Comparison of ENCODE assay signal across 28 cellular contexts in the genomic region with DNA sequence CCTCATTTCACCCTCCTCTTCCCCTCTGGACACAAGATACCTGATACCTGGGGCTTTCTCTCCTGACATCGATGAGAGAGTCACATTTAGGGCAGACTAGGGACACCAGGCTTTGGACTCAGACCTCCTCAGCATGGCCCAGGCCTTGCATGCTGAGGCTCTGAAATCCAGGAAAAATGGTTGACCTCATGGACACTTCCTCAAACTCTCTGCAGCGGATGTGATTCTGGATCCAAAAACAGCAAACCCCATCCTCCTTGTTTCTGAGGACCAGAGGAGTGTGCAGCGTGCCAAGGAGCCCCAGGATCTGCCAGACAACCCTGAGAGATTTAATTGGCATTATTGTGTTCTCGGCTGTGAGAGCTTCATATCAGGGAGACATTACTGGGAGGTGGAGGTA.
"Had no signal": no experiment of that assay in that cellular context is flagged by ENCODE, and none has a peak within 500 bp of the region (broad histone marks: within the 10 kb centered on the region; RNA-seq: fewer than 3 reads in every experiment).

No MANE protein-coding gene starts in this region.

- DNase-seq: activated CD4-positive, alpha-beta T cell treated with anti-CD3 and anti-CD28 coated beads for 36 hours; activated CD4-positive, CD25-positive, alpha-beta regulatory T cell; activated CD8-positive, alpha-beta memory T cell treated with anti-CD3 and anti-CD28 coated beads, Interleukin-2, amount 10 ng/mL, durations not matched to agents 7 days and 5 days; activated CD8-positive, alpha-beta T cell treated with anti-CD3 and anti-CD28 coated beads, Interleukin-2, amount 10 ng/mL, durations not matched to agents 7 days and 5 days; activated naive CD4-positive, alpha-beta T cell; activated T-cell treated with anti-CD3 and anti-CD28 coated beads, Interleukin-2, amount 50 U/mL, for 48 hours; effector CD4-positive, alpha-beta T cell; esophagus squamous epithelium; foreskin melanocyte; kidney glomerular epithelial cell; left ventricle myocardium inferior; mucosa of descending colon; occipital lobe; right lobe of liver; stimulated activated CD4-positive, alpha-beta T cell treated with anti-CD3 and anti-CD28 coated beads, Interleukin-12 subunit alpha, Interleukin-12 subunit beta, amount 100 ng/mL, for 4 hours; stimulated activated CD4-positive, alpha-beta T cell treated with anti-CD3 and anti-CD28 coated beads, Interleukin-4, amount 100 ng/mL, for 1 hour; T-helper 1 cell; trophoblast cell; uterus had no signal

- H3K4me3 Mint-ChIP-seq: activated CD4-positive, alpha-beta T cell treated with anti-CD3 and anti-CD28 coated beads for 36 hours; activated CD8-positive, alpha-beta memory T cell treated with anti-CD3 and anti-CD28 coated beads, Interleukin-2, amount 10 ng/mL, durations not matched to agents 7 days and 5 days; activated CD8-positive, alpha-beta T cell treated with anti-CD3 and anti-CD28 coated beads, Interleukin-2, amount 10 ng/mL, durations not matched to agents 7 days and 5 days; central memory CD8-positive, alpha-beta T cell; dendritic cell treated with granulocyte-macrophage colony-stimulating factor and Interleukin-4, amounts not matched to agents 40 ng/mL and 50 ng/mL, for 4 days; neural progenitor cell; stimulated activated naive CD8-positive, alpha-beta T cell treated with anti-CD3 and anti-CD28 coated beads, Interleukin-15, Interleukin-2, amounts not matched to agents 100 ng/mL and 50 ng/mL, for 24 hours had no signal

- H3K4me1 ChIP-seq: breast epithelium, esophagus squamous epithelium, heart right ventricle, left ventricle myocardium inferior, right lobe of liver, uterus had no signal

- H3K36me3 ChIP-seq: breast epithelium, neural progenitor cell, uterus had no signal

- H3K27me3 Mint-ChIP-seq: activated CD4-positive, alpha-beta T cell treated with anti-CD3 and anti-CD28 coated beads for 36 hours; activated CD8-positive, alpha-beta memory T cell treated with anti-CD3 and anti-CD28 coated beads, Interleukin-2, amount 10 ng/mL, durations not matched to agents 7 days and 5 days; central memory CD8-positive, alpha-beta T cell; dendritic cell treated with granulocyte-macrophage colony-stimulating factor and Interleukin-4, amounts not matched to agents 40 ng/mL and 50 ng/mL, for 4 days; stimulated activated naive CD8-positive, alpha-beta T cell treated with anti-CD3 and anti-CD28 coated beads, Interleukin-15, Interleukin-2, amounts not matched to agents 100 ng/mL and 50 ng/mL, for 24 hours had no signal

- H3K27ac Mint-ChIP-seq: activated CD8-positive, alpha-beta memory T cell treated with anti-CD3 and anti-CD28 coated beads, Interleukin-2, amount 10 ng/mL, durations not matched to agents 7 days and 5 days; activated CD8-positive, alpha-beta T cell treated with anti-CD3 and anti-CD28 coated beads, Interleukin-2, amount 10 ng/mL, durations not matched to agents 7 days and 5 days; dendritic cell treated with granulocyte-macrophage colony-stimulating factor and Interleukin-4, amounts not matched to agents 40 ng/mL and 50 ng/mL, for 4 days; neural progenitor cell; stimulated activated naive CD8-positive, alpha-beta T cell treated with anti-CD3 and anti-CD28 coated beads, Interleukin-15, Interleukin-2, amounts not matched to agents 100 ng/mL and 50 ng/mL, for 24 hours had no signal

- H3K27me3 ChIP-seq: breast epithelium, esophagus squamous epithelium, heart right ventricle, neural progenitor cell, right lobe of liver, uterus had no signal

- H3K27ac ChIP-seq: breast epithelium, epithelial cell of prostate, esophagus squamous epithelium, heart right ventricle, left ventricle myocardium inferior, neural progenitor cell, right lobe of liver, skin epidermis, thoracic aorta, uterus had no signal

- H3K4me1 Mint-ChIP-seq: activated CD8-positive, alpha-beta memory T cell treated with anti-CD3 and anti-CD28 coated beads, Interleukin-2, amount 10 ng/mL, durations not matched to agents 7 days and 5 days had no signal

- H3K9me3 Mint-ChIP-seq: central memory CD8-positive, alpha-beta T cell had no signal

- ATAC-seq: activated CD4-positive, alpha-beta T cell treated with anti-CD3 and anti-CD28 coated beads for 36 hours; activated CD8-positive, alpha-beta memory T cell treated with anti-CD3 and anti-CD28 coated beads, Interleukin-2, amount 10 ng/mL, durations not matched to agents 7 days and 5 days; activated CD8-positive, alpha-beta T cell treated with anti-CD3 and anti-CD28 coated beads, Interleukin-2, amount 10 ng/mL, durations not matched to agents 7 days and 5 days; right lobe of liver had no signal

- H3K4me3 ChIP-seq: breast epithelium, esophagus squamous epithelium, heart right ventricle, left ventricle myocardium inferior, mucosa of descending colon, neural progenitor cell, right lobe of liver, skin epidermis, thoracic aorta, uterus had no signal

- H3K9me3 ChIP-seq: breast epithelium, esophagus squamous epithelium, left ventricle myocardium inferior, mucosa of descending colon, right lobe of liver, thoracic aorta, uterus had no signal
